ENCODE assay signal across 8 cellular contexts in genomic region chr1:229661022-229661877, GRCh38. TPM values are rescaled to one million over a fixed set of nuclear protein-coding genes. Genes with fewer than 3 reads are reported as not detected.
DNase-seq lines count a peak whose midpoint lies in the region; ATAC-seq and TF ChIP-seq lines count a peak whose summit lies in the region.

No MANE protein-coding gene starts in this region.

- no peaks in the 10 kb centered on the region for H3K79me2 ChIP-seq in Loucy (ENCODE audit: insufficient read depth, low read length)

- TF ChIP-seq CTCF in Loucy (conservative IDR thresholded peaks at IDR 0.05; ENCODE audit: low read length) (peak; percentile 92), prostate gland (IDR thresholded peaks at IDR 0.05) (peak; percentile 63 to 94 (median 85)), vagina (IDR thresholded peaks at IDR 0.05) (peak; percentile 73 to 88 (median 75))

- no peaks in the 10 kb centered on the region for H3F3A ChIP-seq in Loucy (ENCODE audit: low read depth)

- no peak overlapping the region for H3K9ac ChIP-seq in Loucy (ENCODE audit: low read depth, low read length, poor library complexity, severe bottlenecking)

- H3K4me2 ChIP-seq in Loucy (ENCODE audit: low read depth, low read length, poor library complexity, severe bottlenecking): no peak overlapping the region

- no peaks in the 10 kb centered on the region for H3K27me3 ChIP-seq in Loucy (ENCODE audit: insufficient read depth, low read length, poor library complexity, severe bottlenecking)
- no peaks in the 10 kb centered on the region for H3K27me3 ChIP-seq in prostate gland (replicated peaks; ENCODE audit: insufficient read depth)
- no peaks in the 10 kb centered on the region for H3K27me3 ChIP-seq in vagina

- H3K4me1 ChIP-seq in Loucy (ENCODE audit: insufficient read depth, low read length, poor library complexity, severe bottlenecking) (no peaks in the 10 kb centered on the region), prostate gland (replicated peaks) (no peaks in the 10 kb centered on the region), vagina (peaks cover 5% of the 10 kb centered on the region)

- H3K27ac ChIP-seq in prostate gland: no peak overlapping the region
- H3K27ac ChIP-seq in vagina: no peak overlapping the region

- intact Hi-C loops in Right ventricle myocardium superior (cut with DNase I) (loop anchor here (2.0 to 5.0 kb wide), 2 partner anchors 506 to 650 kb away; no protein-coding TSS in a partner anchor), prostate gland (cut with DNase I) (loop anchor here (2.0 to 5.0 kb wide), 3 partner anchors 411 to 650 kb away; no protein-coding TSS in a partner anchor), vagina (cut with DNase I) (loop anchor here (10.0 kb wide), 1 partner anchor 404 kb away; the partner anchor contains the start of gene GALNT2)

- H3K9me2 ChIP-seq in Loucy (replicated peaks; ENCODE audit: low read depth, low read length): no peaks in the 10 kb centered on the region

- ATAC-seq in GM21619 (IDR thresholded peaks at IDR 0.05; ENCODE audit: unreplicated experiment) (peak; percentile 74), Right ventricle myocardium superior (ENCODE audit: poor library complexity) (peak; percentile 97)

- H4K20me1 ChIP-seq in Loucy (ENCODE audit: insufficient read depth, low read length, poor library complexity, severe bottlenecking): no peaks in the 10 kb centered on the region

- DNase-seq in Caki2 (ENCODE audit: low read depth) (peak; percentile 57), SK-N-DZ (ENCODE audit: low spot score) (peak; percentile 62), Right ventricle myocardium superior (peak; percentile 89), prostate gland (ENCODE audit: low spot score) (peak; percentile 78), vagina (ENCODE audit: extremely low spot score in 2 of 2) (peak in 1 of 2 donors; percentile 87)
- DNase-seq in activated naive CD4-positive, alpha-beta T cell treated with anti-CD3 and anti-CD28 coated beads, Interleukin-2, amount 50 U/mL, for 16 hours: peak; percentile 72

- TF ChIP-seq POLR2A in prostate gland (IDR thresholded peaks at IDR 0.05): no peak
- TF ChIP-seq POLR2A in vagina (IDR thresholded peaks at IDR 0.05): no peak

- H3K9me3 ChIP-seq in Loucy (ENCODE audit: insufficient read depth, low read depth, low read length) (no peaks in the 10 kb centered on the region), prostate gland (no peaks in the 10 kb centered on the region), vagina (no peaks in the 10 kb centered on the region)

- in situ Hi-C loops in Caki2 (cut with HindIII; ENCODE audit: low pct_unique_long_range_greater_than_20kb, low sequenced_read_pairs): no loop called here

- H3K36me3 ChIP-seq in Loucy (ENCODE audit: insufficient read depth, low read length) (peaks cover 51% of the 10 kb centered on the region), prostate gland (peaks cover 0 to 3% of the 10 kb centered on the region in 2 donors), vagina (no peaks in the 10 kb centered on the region)

- no peak overlapping the region for H3K4me3 ChIP-seq in Loucy (ENCODE audit: low read length, poor library complexity, severe bottlenecking)
- no peak overlapping the region for H3K4me3 ChIP-seq in prostate gland
- no peak overlapping the region for H3K4me3 ChIP-seq in vagina

- whole genome bisulfite sequencing in prostate gland: 57% methylated on average over 19 of the region's 19 CpGs

- no peak overlapping the region for H2AFZ ChIP-seq in Loucy (ENCODE audit: low read length)

RNA-seq across cellular contexts. Expression of gene URB2, which starts 35.2 kb away (rescaled TPM):
- total RNA-seq in Caki2 (2014; rRNA removed; shearing (Covaris generic); ENCODE audit: low replicate concordance): 7.3 and 10.3 TPM in 2 replicates
- polyA plus RNA-seq in SK-N-DZ (2014; cell fraction: cytosol; rRNA removed): 16.9 and 21.2 TPM in 2 replicates
- 10.2 and 15.8 TPM in 2 replicates for polyA plus RNA-seq in SK-N-DZ (2014; cell fraction: nucleus; rRNA removed)
- 3.2 TPM for total RNA-seq in Right ventricle myocardium superior
- 10 to 100 TPM in 1 of 2 donors, 1 to 10 TPM in 1; 5.6 to 11.9 TPM for total RNA-seq in prostate gland
- total RNA-seq in vagina: 9.3 TPM

RNA-seq across cellular contexts. Expression of gene TAF5L, which starts 35.3 kb away (rescaled TPM):
- 7.5 and 10.1 TPM in 2 replicates for total RNA-seq in Caki2 (2014; rRNA removed; shearing (Covaris generic); ENCODE audit: low replicate concordance)
- polyA plus RNA-seq in SK-N-DZ (2014; cell fraction: cytosol; rRNA removed): 18.6 and 23.0 TPM in 2 replicates
- polyA plus RNA-seq in SK-N-DZ (2014; cell fraction: nucleus; rRNA removed): 15.0 and 15.8 TPM in 2 replicates
- total RNA-seq in Right ventricle myocardium superior (9.0 TPM), prostate gland (10 to 100 TPM; 14.0 to 17.2 TPM), vagina (12.5 TPM)
